In the genomic region with DNA sequence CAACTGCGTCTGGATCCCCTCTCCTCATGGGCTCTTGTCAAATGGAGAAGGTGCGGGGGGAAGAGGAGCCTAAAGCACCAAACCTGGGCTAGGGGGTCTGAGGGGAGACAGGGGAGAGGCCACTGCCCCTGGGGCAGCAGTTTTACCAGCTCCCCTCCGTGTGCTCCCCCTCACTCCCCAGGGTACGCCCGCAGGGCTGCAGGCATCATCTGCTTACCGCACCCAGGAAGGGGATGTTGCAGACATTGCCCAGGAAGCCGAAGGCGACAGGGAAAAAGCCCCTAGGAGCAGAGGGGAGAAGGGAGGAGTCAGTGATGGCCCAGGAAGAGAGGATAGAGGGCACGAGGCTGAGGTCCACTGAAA, we compare ENCODE assay signal across 20 cellular contexts. TPM values are rescaled to one million over a fixed set of nuclear protein-coding genes. Genes with fewer than 3 reads are reported as not detected.
DNase-seq lines count a peak whose midpoint lies in the region; ATAC-seq, FAIRE-seq and TF ChIP-seq lines count a peak whose summit lies in the region.
"Had no signal": no experiment of that assay in that cellular context is flagged by ENCODE, and none has a peak within 500 bp of the region (broad histone marks: within the 10 kb centered on the region; RNA-seq: fewer than 3 reads in every experiment).

No MANE protein-coding gene starts in this region.

- no peaks in the 10 kb centered on the region for H3F3A ChIP-seq in SK-N-SH (replicated peaks; ENCODE audit: insufficient read depth)
- no peaks in the 10 kb centered on the region for H3F3A ChIP-seq in smooth muscle cell (ENCODE audit: low read depth)

- H3K4me2 ChIP-seq in SK-N-SH (peak overlapping the region; percentile 5; the same call in 1 of the 2 replicates), keratinocyte (ENCODE audit: control insufficient read depth, extremely low read depth, insufficient read depth, low read depth, low read length) (peak overlapping the region; percentile 72), smooth muscle cell (peak overlapping the region; percentile 29)

- H4K20me1 ChIP-seq in SK-N-SH (ENCODE audit: insufficient read depth) (no peaks in the 10 kb centered on the region), keratinocyte (ENCODE audit: control insufficient read depth, extremely low read depth, insufficient read depth, low read length) (no peaks in the 10 kb centered on the region), smooth muscle cell (ENCODE audit: low read depth) (no peaks in the 10 kb centered on the region)

- no peaks in the 10 kb centered on the region for H3K9me1 ChIP-seq in keratinocyte (ENCODE audit: control insufficient read depth, extremely low read depth, insufficient read depth, low read length)

- peaks cover 7% of the 10 kb centered on the region for H3K9me3 Mint-ChIP-seq in MCF 10A (ENCODE audit: unreplicated experiment)
- peaks cover 4% of the 10 kb centered on the region for H3K9me3 Mint-ChIP-seq in stimulated activated memory B cell treated with anti-CD40 and anti-IgM and Interleukin-4, amounts not matched to agents 10 μg/mL and 1 μg/mL and 100 μg/mL, for 72 hours
- H3K9me3 Mint-ChIP-seq: activated T-helper 1 cell treated with anti-CD3 and anti-CD28 coated beads, Interleukin-12 subunit alpha, Interleukin-12 subunit beta, Interleukin-2, Interleukin-4 antibody, amounts not matched to agents 30 ng/mL and 10 ng/mL and 1 ng/mL, durations not matched to agents 14 hours and 24 hours and 36 hours; stimulated activated naive CD8-positive, alpha-beta T cell treated with anti-CD3 and anti-CD28 coated beads, Interleukin-15, Interleukin-2, amounts not matched to agents 100 ng/mL and 50 ng/mL, for 24 hours had no signal

- H3K9me3 ChIP-seq in breast epithelium: no peaks in the 10 kb centered on the region
- no peaks in the 10 kb centered on the region for H3K9me3 ChIP-seq in SK-N-SH
- no peaks in the 10 kb centered on the region for H3K9me3 ChIP-seq in keratinocyte (ENCODE audit: control insufficient read depth, low read depth, low read length)
- H3K9me3 ChIP-seq in smooth muscle cell (replicated peaks; ENCODE audit: low read depth): no peaks in the 10 kb centered on the region
- H3K9me3 ChIP-seq: upper lobe of left lung had no signal

- H3K4me1 ChIP-seq in breast epithelium (no peaks in the 10 kb centered on the region), SK-N-SH (ENCODE audit: control insufficient read depth in 1 of 2, insufficient read depth in 2 of 2, low read depth in 1 of 2, low read length in 1 of 2) (peaks cover 2 to 26% of the 10 kb centered on the region in 2 experiments; a peak in 2 of 4 replicates), keratinocyte (ENCODE audit: control insufficient read depth, extremely low read depth, insufficient read depth, low read length) (peaks cover 20% of the 10 kb centered on the region), smooth muscle cell (ENCODE audit: low read depth) (no peaks in the 10 kb centered on the region)
- H3K4me1 ChIP-seq: upper lobe of left lung had no signal

- no peak for TF ChIP-seq RAD21 in SK-N-SH (IDR thresholded peaks at IDR 0.05; ENCODE audit: low read length)

- CTCF ChIA-PET in MCF 10A (lab: Yijun Ruan, JAX): interaction anchor here (0.6 to 11.3 kb wide), 24 partner anchors 8 to 527 kb away, joined by 3 to 505 read pairs (median 6); a partner anchor contains a TSS
- CTCF ChIA-PET in SK-N-SH (lab: Yijun Ruan, JAX): interaction anchor here (0.9 to 3.8 kb wide), 11 partner anchors 8 to 328 kb away, joined by 3 to 27 read pairs (median 5); a partner anchor contains a TSS
- CTCF ChIA-PET in HEK293T (lab: Yijun Ruan, JAX): interaction anchor here (1.0 to 4.0 kb wide), 3 partner anchors 8 to 36 kb away, joined by 3 to 19 read pairs (median 4); no protein-coding TSS in a partner anchor

- no peaks in the 10 kb centered on the region for H3K9me2 ChIP-seq in SK-N-SH

- H3K27me3 ChIP-seq in breast epithelium (no peaks in the 10 kb centered on the region), SK-N-SH (ENCODE audit: insufficient read depth) (no peaks in the 10 kb centered on the region), keratinocyte (ENCODE audit: control insufficient read depth, extremely low read depth, insufficient read depth, low read length) (peaks cover 5% of the 10 kb centered on the region), smooth muscle cell (ENCODE audit: low read depth) (peaks cover 38% of the 10 kb centered on the region)
- H3K27me3 ChIP-seq: upper lobe of left lung had no signal

- no peak overlapping the region for H3K4me3 Mint-ChIP-seq in MCF 10A (ENCODE audit: unreplicated experiment)
- no peak overlapping the region for H3K4me3 Mint-ChIP-seq in stimulated activated memory B cell treated with anti-CD40 and anti-IgM and Interleukin-4, amounts not matched to agents 10 μg/mL and 1 μg/mL and 100 μg/mL, for 72 hours
- H3K4me3 Mint-ChIP-seq: activated naive CD8-positive, alpha-beta T cell; activated T-helper 1 cell treated with anti-CD3 and anti-CD28 coated beads, Interleukin-12 subunit alpha, Interleukin-12 subunit beta, Interleukin-2, Interleukin-4 antibody, amounts not matched to agents 30 ng/mL and 10 ng/mL and 1 ng/mL, durations not matched to agents 14 hours and 24 hours and 36 hours; stimulated activated naive CD8-positive, alpha-beta T cell treated with anti-CD3 and anti-CD28 coated beads, Interleukin-15, Interleukin-2, amounts not matched to agents 100 ng/mL and 50 ng/mL, for 24 hours had no signal

- POLR2A ChIA-PET in MCF 10A (lab: Yijun Ruan, JAX) (interaction anchor here (0.6 to 1.8 kb wide), 18 partner anchors 14 to 314 kb away, joined by 3 to 12 read pairs (median 4); a partner anchor contains a TSS), SK-N-SH (lab: Yijun Ruan, JAX) (no interaction called here), HEK293T (lab: Yijun Ruan, JAX) (interaction anchor here (1.1 kb wide), 1 partner anchor 8 kb away, joined by 3 read pairs; no protein-coding TSS in a partner anchor)

- no peak overlapping the region for H3K9ac ChIP-seq in SK-N-SH
- H3K9ac ChIP-seq in keratinocyte (ENCODE audit: control insufficient read depth, extremely low read depth, insufficient read depth, low read length): peak overlapping the region; percentile 55
- H3K9ac ChIP-seq in smooth muscle cell (ENCODE audit: low read depth): peak overlapping the region; percentile 36

- no TSS peak for BruUV-seq in MCF 10A (replicated peaks; lab: Mats Ljungman, UMichigan)

- intact Hi-C loops in breast epithelium (cut with DNase I; ENCODE audit: low total_unique reads): no loop called here
- intact Hi-C loops in MCF 10A (cut with micrococcal nuclease): loop anchor here (1.0 to 2.0 kb wide), 2 partner anchors 37 to 338 kb away; a partner anchor contains a TSS

- H2AFZ ChIP-seq in SK-N-SH (ENCODE audit: low read depth) (no peak overlapping the region), keratinocyte (ENCODE audit: control insufficient read depth, low read length) (peak overlapping the region; percentile 59), smooth muscle cell (ENCODE audit: low read depth) (peak overlapping the region; percentile 3)

- no peaks in the 10 kb centered on the region for H3K36me3 ChIP-seq in breast epithelium
- no peaks in the 10 kb centered on the region for H3K36me3 ChIP-seq in SK-N-SH (replicated peaks in 1 of 2; ENCODE audit: control insufficient read depth in 1 of 2, insufficient read depth in 2 of 2, low read length in 1 of 2)
- no peaks in the 10 kb centered on the region for H3K36me3 ChIP-seq in keratinocyte (ENCODE audit: control insufficient read depth in 2 of 2, extremely low read depth in 1 of 2, insufficient read depth in 2 of 2, low read length in 2 of 2)
- no peaks in the 10 kb centered on the region for H3K36me3 ChIP-seq in smooth muscle cell (ENCODE audit: low read depth)
- H3K36me3 ChIP-seq: upper lobe of left lung had no signal

- H3K79me2 ChIP-seq in SK-N-SH (ENCODE audit: insufficient read depth) (no peaks in the 10 kb centered on the region), keratinocyte (ENCODE audit: control insufficient read depth, insufficient read depth, low read length) (no peaks in the 10 kb centered on the region), smooth muscle cell (ENCODE audit: low read depth) (no peaks in the 10 kb centered on the region)

- dilution Hi-C loops in keratinocyte (cut with MboI; ENCODE audit: extremely low pct_ligation_motif_present, low sequenced_read_pairs): no loop called here

- 77% methylated on average over 8 of the region's 9 CpGs for WGBS in SK-N-SH (ENCODE audit: low lambda C conversion rate)
- 66% methylated on average over 9 of the region's 9 CpGs for WGBS in smooth muscle cell (ENCODE audit: low lambda C conversion rate)

- DNase-seq in breast epithelium (ENCODE audit: low spot score in 2 of 2): no peak
- no peak for DNase-seq in MCF 10A (ENCODE audit: unreplicated experiment)
- DNase-seq in SK-N-SH: no peak
- DNase-seq in keratinocyte (ENCODE audit: low read depth, low spot score): no peak
- DNase-seq in smooth muscle cell (lab: John Stamatoyannopoulos, UW; ENCODE audit: unreplicated experiment): no peak
- no peak for DNase-seq in HTR-8/SVneo (ENCODE audit: insufficient read length, low spot score)
- no peak for DNase-seq in HEK293T (ENCODE audit: extremely low spot score)
- DNase-seq: NCI-H526 treated with DMSO at 0.1 percent for 48 hours, retina had no signal

- H3K36me3 Mint-ChIP-seq in MCF 10A (ENCODE audit: insufficient read depth, unreplicated experiment): no peaks in the 10 kb centered on the region
- no peaks in the 10 kb centered on the region for H3K36me3 Mint-ChIP-seq in stimulated activated memory B cell treated with anti-CD40 and anti-IgM and Interleukin-4, amounts not matched to agents 10 μg/mL and 1 μg/mL and 100 μg/mL, for 72 hours
- H3K36me3 Mint-ChIP-seq: activated naive CD8-positive, alpha-beta T cell had no signal

- H3K4me1 Mint-ChIP-seq in MCF 10A (ENCODE audit: insufficient read depth, unreplicated experiment): peaks cover 6% of the 10 kb centered on the region
- H3K4me1 Mint-ChIP-seq in stimulated activated memory B cell treated with anti-CD40 and anti-IgM and Interleukin-4, amounts not matched to agents 10 μg/mL and 1 μg/mL and 100 μg/mL, for 72 hours: no peaks in the 10 kb centered on the region

- H3K27ac Mint-ChIP-seq in MCF 10A (ENCODE audit: low read depth, unreplicated experiment): no peak overlapping the region
- H3K27ac Mint-ChIP-seq in stimulated activated memory B cell treated with anti-CD40 and anti-IgM and Interleukin-4, amounts not matched to agents 10 μg/mL and 1 μg/mL and 100 μg/mL, for 72 hours: no peak overlapping the region
- H3K27ac Mint-ChIP-seq: activated naive CD8-positive, alpha-beta T cell; activated T-helper 1 cell treated with anti-CD3 and anti-CD28 coated beads, Interleukin-12 subunit alpha, Interleukin-12 subunit beta, Interleukin-2, Interleukin-4 antibody, amounts not matched to agents 30 ng/mL and 10 ng/mL and 1 ng/mL, durations not matched to agents 14 hours and 24 hours and 36 hours; stimulated activated naive CD8-positive, alpha-beta T cell treated with anti-CD3 and anti-CD28 coated beads, Interleukin-15, Interleukin-2, amounts not matched to agents 100 ng/mL and 50 ng/mL, for 24 hours had no signal

- no peak for ATAC-seq in stimulated activated memory B cell treated with anti-CD40 and anti-IgM and Interleukin-4, amounts not matched to agents 10 μg/mL and 1 μg/mL and 100 μg/mL, for 72 hours

- no peak overlapping the region for H3K4me3 ChIP-seq in breast epithelium
- no peak overlapping the region for H3K4me3 ChIP-seq in SK-N-SH (ENCODE audit: low read depth in 2 of 2, low read length in 1 of 2)
- H3K4me3 ChIP-seq in keratinocyte (ENCODE audit: control insufficient read depth in 2 of 3, extremely low read depth in 1 of 3, insufficient read depth in 2 of 3, low read depth in 1 of 3, low read length in 3 of 3): peak overlapping the region in 1 of 3 experiments; percentile 11
- H3K4me3 ChIP-seq in smooth muscle cell: no peak overlapping the region
- H3K4me3 ChIP-seq: coronary artery, upper lobe of left lung had no signal

- TF ChIP-seq POLR2A in breast epithelium (IDR thresholded peaks at IDR 0.05): no peak

- TF ChIP-seq CTCF in breast epithelium (IDR thresholded peaks at IDR 0.05) (no peak), MCF 10A (IDR thresholded peaks at IDR 0.05; ENCODE audit: unreplicated experiment) (no peak), SK-N-SH (IDR thresholded peaks at IDR 0.05) (no peak), keratinocyte (optimal IDR thresholded peaks at IDR 0.05 in 1 of 3, IDR thresholded peaks at IDR 0.05 in 1 of 3, conservative IDR thresholded peaks at IDR 0.05 in 1 of 3; ENCODE audit: extremely low read depth in 1 of 3, insufficient read depth in 2 of 3, low read length in 3 of 3) (no peak), smooth muscle cell (IDR thresholded peaks at IDR 0.05; ENCODE audit: borderline replicate concordance, insufficient read depth, poor library complexity, severe bottlenecking) (no peak)

- FAIRE-seq in keratinocyte (lab: Jason Lieb, UNC) (no peak), HTR-8/SVneo (lab: Jason Lieb, UNC) (no peak)
- FAIRE-seq: G401.6 had no signal

- H3K27me3 Mint-ChIP-seq in MCF 10A (ENCODE audit: insufficient read depth, unreplicated experiment): peaks cover 17% of the 10 kb centered on the region
- H3K27me3 Mint-ChIP-seq in stimulated activated memory B cell treated with anti-CD40 and anti-IgM and Interleukin-4, amounts not matched to agents 10 μg/mL and 1 μg/mL and 100 μg/mL, for 72 hours: peaks cover 69% of the 10 kb centered on the region

- TF ChIP-seq EP300 in SK-N-SH (IDR thresholded peaks at IDR 0.05; ENCODE audit: borderline replicate concordance in 1 of 2, low read depth in 1 of 2, low read length in 1 of 2): no peak

- H3K27ac ChIP-seq in breast epithelium (peak overlapping the region; percentile 84 to 85), SK-N-SH (ENCODE audit: low read depth in 2 of 2, low read length in 1 of 2) (no peak overlapping the region), keratinocyte (ENCODE audit: control insufficient read depth, insufficient read depth, low read length) (peak overlapping the region; percentile 78), smooth muscle cell (ENCODE audit: low read depth) (peak overlapping the region; percentile 73)
- H3K27ac ChIP-seq: 22Rv1, coronary artery, upper lobe of left lung had no signal

RNA-seq across cellular contexts. Expression of a gene that starts 2.7 kb away (rescaled TPM):
- total RNA-seq in breast epithelium (not detected), MCF 10A (2022) (not detected in 2 replicates), smooth muscle cell (0.72 TPM in 1 of 2 replicates, not detected in the other)
- polyA plus RNA-seq in SK-N-SH (2012; rRNA removed) (0.10 TPM in 1 of 2 replicates, not detected in the other), keratinocyte (not detected in 3 replicates), smooth muscle cell (1.2 and 1.4 TPM in 2 replicates)
- 0.08 TPM in 1 of 2 replicates, not detected in the other for polyA plus RNA-seq in SK-N-SH (2012; cell fraction: cytosol; rRNA removed)
- 0.12 TPM in 1 of 2 replicates, not detected in the other for polyA plus RNA-seq in SK-N-SH (2012; cell fraction: nucleus; rRNA removed)
- polyA plus RNA-seq in keratinocyte (2011; ENCODE audit: low read depth): not detected
- not detected in 2 replicates for polyA plus RNA-seq in keratinocyte (2011; cell fraction: cytosol; rRNA removed)
- polyA plus RNA-seq in keratinocyte (2011; cell fraction: nucleus; rRNA removed): not detected in 2 replicates
- not detected in 2 replicates for polyA plus RNA-seq in keratinocyte (2012; ENCODE audit: low replicate concordance)
- polyA minus RNA-seq in keratinocyte: not detected in 3 replicates
- polyA minus RNA-seq in keratinocyte (2011; cell fraction: cytosol; rRNA and poly(A)+ RNA removed): not detected
- polyA minus RNA-seq in keratinocyte (2011; cell fraction: nucleus; rRNA and poly(A)+ RNA removed): not detected in 2 replicates
- total RNA-seq: activated CD8-positive, alpha-beta memory T cell treated with anti-CD3 and anti-CD28 coated beads for 36 hours; activated T-helper 1 cell treated with anti-CD3 and anti-CD28 coated beads, Interleukin-12 subunit alpha, Interleukin-12 subunit beta, Interleukin-2, Interleukin-4 antibody, amounts not matched to agents 30 ng/mL and 10 ng/mL and 1 ng/mL, durations not matched to agents 14 hours and 24 hours and 36 hours; mononuclear cell had no signal

RNA-seq across cellular contexts. Expression of a gene that starts 14.8 kb away (rescaled TPM):
- total RNA-seq in breast epithelium (1 to 10 TPM in 2 of 3 donors, not detected in 1; 3.4 to 4.6 TPM), MCF 10A (2022) (11.5 and 12.7 TPM in 2 replicates), smooth muscle cell (0.54 TPM in 1 of 2 replicates, not detected in the other)
- polyA plus RNA-seq in SK-N-SH (2012; rRNA removed) (not detected in 2 replicates), keratinocyte (0.22 to 0.56 TPM (median 0.46 TPM) in 3 replicates), smooth muscle cell (0.76 TPM in 1 of 2 replicates, not detected in the other)
- 0.04 and 0.05 TPM in 2 replicates for polyA plus RNA-seq in SK-N-SH (2012; cell fraction: cytosol; rRNA removed)
- not detected in 2 replicates for polyA plus RNA-seq in SK-N-SH (2012; cell fraction: nucleus; rRNA removed)
- polyA plus RNA-seq in keratinocyte (2011; ENCODE audit: low read depth): 0.41 TPM
- 0.39 and 1.0 TPM in 2 replicates for polyA plus RNA-seq in keratinocyte (2011; cell fraction: cytosol; rRNA removed)
- 0.17 TPM in 1 of 2 replicates, not detected in the other for polyA plus RNA-seq in keratinocyte (2011; cell fraction: nucleus; rRNA removed)
- 0.80 and 1.1 TPM in 2 replicates for polyA plus RNA-seq in keratinocyte (2012; ENCODE audit: low replicate concordance)
- not detected in 3 replicates for polyA minus RNA-seq in keratinocyte
- polyA minus RNA-seq in keratinocyte (2011; cell fraction: cytosol; rRNA and poly(A)+ RNA removed): not detected
- polyA minus RNA-seq in keratinocyte (2011; cell fraction: nucleus; rRNA and poly(A)+ RNA removed): not detected in 2 replicates
- total RNA-seq: activated CD8-positive, alpha-beta memory T cell treated with anti-CD3 and anti-CD28 coated beads for 36 hours; activated T-helper 1 cell treated with anti-CD3 and anti-CD28 coated beads, Interleukin-12 subunit alpha, Interleukin-12 subunit beta, Interleukin-2, Interleukin-4 antibody, amounts not matched to agents 30 ng/mL and 10 ng/mL and 1 ng/mL, durations not matched to agents 14 hours and 24 hours and 36 hours; fibroblast of villous mesenchyme; mononuclear cell had no signal

RNA-seq across cellular contexts. Expression of a gene that starts 32.8 kb away (rescaled TPM):
- not detected for total RNA-seq in breast epithelium
- total RNA-seq in MCF 10A (2022): not detected in 2 replicates
- polyA plus RNA-seq in SK-N-SH (2012; rRNA removed): not detected in 2 replicates
- polyA plus RNA-seq in SK-N-SH (2012; cell fraction: cytosol; rRNA removed): not detected in 2 replicates
- polyA plus RNA-seq in SK-N-SH (2012; cell fraction: nucleus; rRNA removed): 0.05 TPM in 1 of 2 replicates, not detected in the other
- polyA plus RNA-seq in keratinocyte: 0.05 TPM in 1 of 3 replicates, not detected in the others
- not detected for polyA plus RNA-seq in keratinocyte (2011; ENCODE audit: low read depth)
- polyA plus RNA-seq in keratinocyte (2011; cell fraction: cytosol; rRNA removed): not detected in 2 replicates
- polyA plus RNA-seq in keratinocyte (2011; cell fraction: nucleus; rRNA removed): not detected in 2 replicates
- polyA plus RNA-seq in keratinocyte (2012; ENCODE audit: low replicate concordance): 0.10 and 0.23 TPM in 2 replicates
- polyA minus RNA-seq in keratinocyte: not detected in 3 replicates
- polyA minus RNA-seq in keratinocyte (2011; cell fraction: cytosol; rRNA and poly(A)+ RNA removed): not detected
- polyA minus RNA-seq in keratinocyte (2011; cell fraction: nucleus; rRNA and poly(A)+ RNA removed): not detected in 2 replicates
- total RNA-seq in smooth muscle cell: not detected in 2 replicates
- polyA plus RNA-seq in smooth muscle cell: not detected in 2 replicates
- total RNA-seq: activated CD8-positive, alpha-beta memory T cell treated with anti-CD3 and anti-CD28 coated beads for 36 hours; activated T-helper 1 cell treated with anti-CD3 and anti-CD28 coated beads, Interleukin-12 subunit alpha, Interleukin-12 subunit beta, Interleukin-2, Interleukin-4 antibody, amounts not matched to agents 30 ng/mL and 10 ng/mL and 1 ng/mL, durations not matched to agents 14 hours and 24 hours and 36 hours; mononuclear cell had no signal

RNA-seq across cellular contexts. Expression of a gene that starts 47.1 kb away (rescaled TPM):
- total RNA-seq in breast epithelium (10 to 100 TPM; 13.8 to 66.1 (median 16.8) TPM), MCF 10A (2022) (6.7 and 9.5 TPM in 2 replicates), smooth muscle cell (3.7 and 21.4 TPM in 2 replicates)
- polyA plus RNA-seq in SK-N-SH (2012; rRNA removed) (16.1 and 20.1 TPM in 2 replicates), keratinocyte (18.4 to 26.4 TPM (median 20.6 TPM) in 3 replicates), smooth muscle cell (8.9 and 17.3 TPM in 2 replicates)
- polyA plus RNA-seq in SK-N-SH (2012; cell fraction: cytosol; rRNA removed): 16.7 and 18.3 TPM in 2 replicates
- 8.4 and 10.6 TPM in 2 replicates for polyA plus RNA-seq in SK-N-SH (2012; cell fraction: nucleus; rRNA removed)
- polyA plus RNA-seq in keratinocyte (2011; ENCODE audit: low read depth): 7.3 TPM
- 19.2 and 20.8 TPM in 2 replicates for polyA plus RNA-seq in keratinocyte (2011; cell fraction: cytosol; rRNA removed)
- polyA plus RNA-seq in keratinocyte (2011; cell fraction: nucleus; rRNA removed): 10.1 and 10.9 TPM in 2 replicates
- 16.4 and 26.8 TPM in 2 replicates for polyA plus RNA-seq in keratinocyte (2012; ENCODE audit: low replicate concordance)
- polyA minus RNA-seq in keratinocyte: 27.4 to 45.1 TPM (median 31.4 TPM) in 3 replicates
- 19.0 TPM for polyA minus RNA-seq in keratinocyte (2011; cell fraction: cytosol; rRNA and poly(A)+ RNA removed)
- polyA minus RNA-seq in keratinocyte (2011; cell fraction: nucleus; rRNA and poly(A)+ RNA removed): 5.3 and 7.0 TPM in 2 replicates

Comparison
In these comparisons a context has a peak if more than half of its experiments do, and no peak if none do; other contexts are left out.
1. H3K27ac ChIP-seq: peak in breast epithelium (2 of 2), keratinocyte (single experiment) and smooth muscle cell (single experiment); none in SK-N-SH (0 of 2).
2. H3K4me2 ChIP-seq: peak in every context shown above with its lines; median percentile 72 in keratinocyte; 29 in smooth muscle cell; 5 in SK-N-SH.